10 cellular contexts compared by ENCODE assay signal in the genomic region with DNA sequence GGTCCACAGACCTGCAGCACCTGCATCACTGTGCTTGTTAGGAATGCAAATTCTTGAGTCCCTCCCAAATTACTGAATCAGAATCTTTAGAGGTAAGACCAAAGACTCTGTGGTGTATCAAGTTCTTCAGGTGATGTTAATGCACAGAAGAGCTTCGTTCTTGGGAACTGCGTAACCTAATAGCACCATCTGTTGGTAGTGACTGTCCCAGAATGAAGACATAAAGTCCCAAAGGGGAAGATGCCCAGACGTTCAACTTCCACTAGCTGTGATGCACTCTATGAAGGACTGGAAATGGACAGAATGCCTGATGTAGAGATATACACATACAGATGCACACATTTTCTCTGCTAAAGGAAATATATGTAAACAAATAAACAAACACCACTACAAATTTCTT.
A peak's percentile ranks its signal among the peaks of the same experiment; 100 is the strongest.
DNase-seq lines count a peak whose midpoint lies in the region; ATAC-seq, FAIRE-seq and TF ChIP-seq lines count a peak whose summit lies in the region.
"Had no signal": no experiment of that assay in that cellular context is flagged by ENCODE, and none has a peak within 500 bp of the region (broad histone marks: within the 10 kb centered on the region; RNA-seq: fewer than 3 reads in every experiment).

No MANE protein-coding gene starts in this region.

- no peaks in the 10 kb centered on the region for H3K36me3 ChIP-seq in body of pancreas (replicated peaks in 1 of 2; ENCODE audit: insufficient read depth in 1 of 2, low read depth in 2 of 2)
- H3K36me3 ChIP-seq in HepG2 (replicated peaks in 1 of 2; ENCODE audit: control insufficient read depth in 1 of 2, insufficient read depth in 2 of 2, low read length in 2 of 2): no peaks in the 10 kb centered on the region
- H3K36me3 ChIP-seq: BLaER1 had no signal

- no peaks in the 10 kb centered on the region for H3K27me3 ChIP-seq in body of pancreas
- H3K27me3 ChIP-seq in HepG2 (ENCODE audit: control insufficient read depth in 1 of 2, insufficient read depth in 2 of 2, low read length in 2 of 2): no peaks in the 10 kb centered on the region
- H3K27me3 ChIP-seq: BLaER1 had no signal

- no peak for TF ChIP-seq RAD21 in HepG2 (CRISPR knock-in tag; IDR thresholded peaks at IDR 0.05)

- in situ Hi-C loops in HepG2 (cut with HindIII; ENCODE audit: extremely low pct_ligation_motif_present, low pct_unique_long_range_greater_than_20kb): no loop called here

- H3K4me2 ChIP-seq in HepG2 (ENCODE audit: low read depth, low read length): no peak overlapping the region
- H3K4me2 ChIP-seq: BLaER1 had no signal

- no peak for TF ChIP-seq POLR2A in body of pancreas (IDR thresholded peaks at IDR 0.05)
- TF ChIP-seq POLR2A in HepG2 (IDR thresholded peaks at IDR 0.05; ENCODE audit: insufficient read depth in 1 of 2, low read depth in 2 of 2, low read length in 2 of 2): no peak

- no peaks in the 10 kb centered on the region for H3K4me1 Mint-ChIP-seq in activated naive CD8-positive, alpha-beta T cell treated with anti-CD3 and anti-CD28 coated beads for 36 hours
- H3K4me1 Mint-ChIP-seq: activated naive CD8-positive, alpha-beta T cell treated with anti-CD3 and anti-CD28 coated beads, Interleukin-2, amount 10 ng/mL, durations not matched to agents 7 days and 5 days had no signal

- no peaks in the 10 kb centered on the region for H4K20me1 ChIP-seq in HepG2 (ENCODE audit: insufficient read depth, low read length)
- H4K20me1 ChIP-seq: BLaER1 had no signal

- H2AFZ ChIP-seq in HepG2 (ENCODE audit: low read length): no peak overlapping the region

- H3K4me3 Mint-ChIP-seq in activated naive CD8-positive, alpha-beta T cell treated with anti-CD3 and anti-CD28 coated beads for 36 hours: no peak overlapping the region
- H3K4me3 Mint-ChIP-seq: activated naive CD8-positive, alpha-beta T cell treated with anti-CD3 and anti-CD28 coated beads, Interleukin-2, amount 10 ng/mL, durations not matched to agents 7 days and 5 days had no signal

- TF ChIP-seq CTCF in body of pancreas (IDR thresholded peaks at IDR 0.05): peak in 5 of 7 experiments; percentile 13 to 33 (median 29)
- TF ChIP-seq CTCF in HepG2 (CRISPR knock-in tag; IDR thresholded peaks at IDR 0.05): peak; percentile 65

- intact Hi-C loops in body of pancreas (cut with DNase I) (no loop called here), HepG2 (cut with micrococcal nuclease; ENCODE audit: unreplicated experiment) (no loop called here)

- WGBS in body of pancreas, 2 donors: 14 to 18% methylated on average over 3 of the region's 3 CpGs
- WGBS in HepG2 (ENCODE audit: low lambda C conversion rate): 4% methylated on average over 3 of the region's 3 CpGs

- no peak overlapping the region for H3K27ac ChIP-seq in body of pancreas
- H3K27ac ChIP-seq in HepG2 (ENCODE audit: extremely low read length, insufficient read depth, low read length): no peak overlapping the region
- H3K27ac ChIP-seq: BLaER1 had no signal

- no peaks in the 10 kb centered on the region for H3K36me3 Mint-ChIP-seq in activated naive CD8-positive, alpha-beta T cell treated with anti-CD3 and anti-CD28 coated beads for 36 hours
- H3K36me3 Mint-ChIP-seq: activated naive CD8-positive, alpha-beta T cell treated with anti-CD3 and anti-CD28 coated beads, Interleukin-2, amount 10 ng/mL, durations not matched to agents 7 days and 5 days had no signal

- H3K27ac Mint-ChIP-seq in activated naive CD8-positive, alpha-beta T cell treated with anti-CD3 and anti-CD28 coated beads for 36 hours: no peak overlapping the region
- H3K27ac Mint-ChIP-seq: activated naive CD8-positive, alpha-beta T cell treated with anti-CD3 and anti-CD28 coated beads, Interleukin-2, amount 10 ng/mL, durations not matched to agents 7 days and 5 days had no signal

- H3K9ac ChIP-seq in HepG2 (ENCODE audit: insufficient read depth, low read depth, low read length): no peak overlapping the region
- H3K9ac ChIP-seq: BLaER1 had no signal

- H3K9me3 ChIP-seq in body of pancreas (no peaks in the 10 kb centered on the region), HepG2 (ENCODE audit: low read length) (no peaks in the 10 kb centered on the region)
- H3K9me3 ChIP-seq: BLaER1 had no signal

- H3K4me3 ChIP-seq in body of pancreas: no peak overlapping the region
- no peak overlapping the region for H3K4me3 ChIP-seq in HepG2 (replicated peaks in 1 of 3; ENCODE audit: insufficient read depth in 1 of 3, low read depth in 2 of 3, low read length in 3 of 3)
- H3K4me3 ChIP-seq: BLaER1 had no signal

- H3K79me2 ChIP-seq in HepG2 (ENCODE audit: insufficient read depth, low read length): no peaks in the 10 kb centered on the region

- ATAC-seq in HG02610 (IDR thresholded peaks at IDR 0.05; ENCODE audit: unreplicated experiment) (peak; percentile 78), body of pancreas (no peak), HepG2 (peak; percentile 87)

- no peaks in the 10 kb centered on the region for H3K27me3 Mint-ChIP-seq in activated naive CD8-positive, alpha-beta T cell treated with anti-CD3 and anti-CD28 coated beads for 36 hours
- H3K27me3 Mint-ChIP-seq: activated naive CD8-positive, alpha-beta T cell treated with anti-CD3 and anti-CD28 coated beads, Interleukin-2, amount 10 ng/mL, durations not matched to agents 7 days and 5 days had no signal

- DNase-seq in NCI-H2081 (lab: John Stamatoyannopoulos, UW) (peak; percentile 32 to 51), NCI-H2081 treated with DMSO at 0.1 percent for 48 hours (lab: John Stamatoyannopoulos, UW) (no peak), NCI-H1436 treated with DMSO at 0.1 percent for 48 hours (lab: John Stamatoyannopoulos, UW) (peak; percentile 35), body of pancreas (peak in 1 of 4 donors; percentile 4), HepG2 (ENCODE audit: low spot score) (peak; percentile 18)
- no peak for DNase-seq in activated naive CD8-positive, alpha-beta T cell treated with anti-CD3 and anti-CD28 coated beads for 36 hours
- DNase-seq in activated effector memory CD4-positive, alpha-beta T cell treated with Interleukin-2 at 50 U/mL for 16 hours: no peak
- DNase-seq: activated naive CD8-positive, alpha-beta T cell treated with anti-CD3 and anti-CD28 coated beads, Interleukin-2, amount 10 ng/mL, durations not matched to agents 7 days and 5 days had no signal

- POLR2A ChIA-PET in HepG2 (lab: Yijun Ruan, JAX): no interaction called here

- H3K4me1 ChIP-seq in body of pancreas (peaks cover 10% of the 10 kb centered on the region), HepG2 (ENCODE audit: insufficient read depth, low read length) (no peaks in the 10 kb centered on the region)

- BruUV-seq in HepG2 (replicated peaks; lab: Mats Ljungman, UMichigan): no TSS peak

- CTCF ChIA-PET in HepG2 (lab: Yijun Ruan, JAX; ENCODE audit: low intra/inter-chr PET ratio, low total read pairs): no interaction called here

- H3K9me3 Mint-ChIP-seq in activated naive CD8-positive, alpha-beta T cell treated with anti-CD3 and anti-CD28 coated beads for 36 hours: no peaks in the 10 kb centered on the region
- H3K9me3 Mint-ChIP-seq: activated naive CD8-positive, alpha-beta T cell treated with anti-CD3 and anti-CD28 coated beads, Interleukin-2, amount 10 ng/mL, durations not matched to agents 7 days and 5 days had no signal

- FAIRE-seq in HepG2 (lab: Jason Lieb, UNC): peak; percentile 47

- no peak for TF ChIP-seq EP300 in HepG2 (IDR thresholded peaks at IDR 0.05; ENCODE audit: low read depth in 2 of 2, low read length in 2 of 2)
- TF ChIP-seq EP300 in HepG2 (CRISPR knock-in tag; IDR thresholded peaks at IDR 0.05; ENCODE audit: borderline replicate concordance): no peak

TF ChIP-seq in HepG2, 621 proteins besides CTCF, POLR2A, EP300 and RAD21:
- TF ChIP-seq ZNF441 (CRISPR knock-in tag; IDR thresholded peaks at IDR 0.05; ENCODE audit: borderline replicate concordance) (no peak), THAP11 (CRISPR knock-in tag; IDR thresholded peaks at IDR 0.05) (no peak), SAFB2 (CRISPR knock-in tag; IDR thresholded peaks at IDR 0.05; ENCODE audit: borderline replicate concordance, low read depth) (no peak), ZNF563 (CRISPR knock-in tag; IDR thresholded peaks at IDR 0.05) (no peak), MIXL1 (CRISPR knock-in tag; IDR thresholded peaks at IDR 0.05) (no peak), SYNCRIP (IDR thresholded peaks at IDR 0.05; ENCODE audit: insufficient read depth, low read depth, low read length) (no peak), STAG1 (CRISPR knock-in tag; IDR thresholded peaks at IDR 0.05) (peak; percentile 63)

Comparison
In these comparisons a context has a peak if more than half of its experiments do, and no peak if none do; other contexts are left out.
1. DNase-seq: peak in NCI-H2081 (2 of 2), NCI-H1436 treated with DMSO at 0.1 percent for 48 hours (single experiment) and HepG2 (single experiment); none in NCI-H2081 treated with DMSO at 0.1 percent for 48 hours (single experiment), activated naive CD8-positive, alpha-beta T cell treated with anti-CD3 and anti-CD28 coated beads for 36 hours (single experiment) and activated effector memory CD4-positive, alpha-beta T cell treated with Interleukin-2 at 50 U/mL for 16 hours (single experiment).